24 cellular contexts compared by ENCODE assay signal in the genomic region with DNA sequence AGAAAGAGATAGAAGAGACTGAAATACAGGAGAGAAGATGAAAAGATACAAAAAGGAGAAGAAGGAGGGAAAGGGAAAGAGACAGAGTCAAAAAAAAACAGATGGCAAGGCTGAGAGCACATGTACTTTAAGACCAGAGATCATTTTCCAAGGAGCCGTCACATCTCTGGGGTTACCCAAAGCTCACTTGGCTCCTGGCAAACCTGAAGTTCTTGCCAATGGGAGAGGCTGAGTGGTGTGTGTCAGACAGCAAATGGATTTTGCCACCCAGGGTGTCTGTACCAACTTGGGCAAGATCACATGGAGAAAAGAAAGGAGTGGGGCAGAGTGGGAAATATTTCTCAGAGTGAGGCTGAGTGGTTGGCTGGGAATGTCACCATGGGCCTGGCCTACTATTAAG.
"Had no signal": no experiment of that assay in that cellular context is flagged by ENCODE, and none has a peak within 500 bp of the region (broad histone marks: within the 10 kb centered on the region; RNA-seq: fewer than 3 reads in every experiment).

No MANE protein-coding gene starts in this region.

- H3K4me1 ChIP-seq: breast epithelium had no signal

- H3K27ac ChIP-seq: breast epithelium had no signal

- H3K4me3 ChIP-seq: breast epithelium had no signal

- DNase-seq: activated B cell treated with CpG ODN at 0.5 μM for 24 hours; activated CD4-positive, alpha-beta T cell treated with anti-CD3 and anti-CD28 coated beads for 1 hour; activated CD4-positive, alpha-beta T cell treated with anti-CD3 and anti-CD28 coated beads, Interleukin-2, amount 10 ng/mL, durations not matched to agents 24 days and 14 days; activated CD4-positive, alpha-beta T cell treated with anti-CD3 and anti-CD28 coated beads, Interleukin-2, amount 50 U/mL, for 48 hours; activated CD8-positive, alpha-beta memory T cell treated with anti-CD3 and anti-CD28 coated beads, Interleukin-2, amount 10 ng/mL, durations not matched to agents 7 days and 5 days; activated effector memory CD4-positive, alpha-beta T cell treated with Interleukin-2 at 50 U/mL for 16 hours; activated naive CD4-positive, alpha-beta T cell; activated T-cell treated with anti-CD3 and anti-CD28 coated beads, Interleukin-2, amount 50 U/mL, for 24 hours; aorta; caudate nucleus; Kasumi-1; KBM-7; NCI-H1092 treated with DMSO at 0.1 percent for 48 hours; NCI-H1417 treated with DMSO at 0.1 percent for 48 hours; NCI-H1694; NCI-H2081; NCI-H526 treated with DMSO at 0.1 percent for 48 hours; NCI-H82; SIG-M5; T-helper 17 cell; T-helper 9 cell had no signal

- H3K27me3 Mint-ChIP-seq: activated B cell treated with CpG ODN at 0.5 μM for 24 hours; activated naive CD4-positive, alpha-beta T cell treated with anti-CD3 and anti-CD28 coated beads, Interleukin-2, amount 50 U/mL, for 24 hours; T-helper 17 cell had no signal

- H3K27ac Mint-ChIP-seq: activated B cell treated with CpG ODN at 0.5 μM for 24 hours; activated CD4-positive, alpha-beta T cell treated with anti-CD3 and anti-CD28 coated beads, Interleukin-2, amount 10 ng/mL, durations not matched to agents 24 days and 14 days; activated CD8-positive, alpha-beta memory T cell treated with anti-CD3 and anti-CD28 coated beads, Interleukin-2, amount 10 ng/mL, durations not matched to agents 7 days and 5 days; activated naive CD4-positive, alpha-beta T cell treated with anti-CD3 and anti-CD28 coated beads, Interleukin-2, amount 50 U/mL, for 24 hours; activated T-cell treated with anti-CD3 and anti-CD28 coated beads, Interleukin-2, amount 50 U/mL, for 24 hours; activated T-helper 1 cell treated with anti-CD3 and anti-CD28 coated beads, Interleukin-12 subunit alpha, Interleukin-12 subunit beta, Interleukin-2, Interleukin-4 antibody, amounts not matched to agents 30 ng/mL and 10 ng/mL and 1 ng/mL, durations not matched to agents 14 hours and 24 hours and 36 hours; T-helper 17 cell had no signal

- H3K36me3 Mint-ChIP-seq: activated CD8-positive, alpha-beta memory T cell treated with anti-CD3 and anti-CD28 coated beads, Interleukin-2, amount 10 ng/mL, durations not matched to agents 7 days and 5 days; activated naive CD4-positive, alpha-beta T cell treated with anti-CD3 and anti-CD28 coated beads, Interleukin-2, amount 50 U/mL, for 24 hours had no signal

- H3K27me3 ChIP-seq: breast epithelium had no signal

- H3K9me3 Mint-ChIP-seq: activated B cell treated with CpG ODN at 0.5 μM for 24 hours; activated CD4-positive, alpha-beta T cell treated with anti-CD3 and anti-CD28 coated beads, Interleukin-2, amount 10 ng/mL, durations not matched to agents 24 days and 14 days; activated naive CD4-positive, alpha-beta T cell treated with anti-CD3 and anti-CD28 coated beads, Interleukin-2, amount 50 U/mL, for 24 hours; activated T-cell treated with anti-CD3 and anti-CD28 coated beads, Interleukin-2, amount 50 U/mL, for 24 hours; activated T-helper 1 cell treated with anti-CD3 and anti-CD28 coated beads, Interleukin-12 subunit alpha, Interleukin-12 subunit beta, Interleukin-2, Interleukin-4 antibody, amounts not matched to agents 30 ng/mL and 10 ng/mL and 1 ng/mL, durations not matched to agents 14 hours and 24 hours and 36 hours had no signal

- H3K9me3 ChIP-seq: breast epithelium had no signal

- H3K4me3 Mint-ChIP-seq: activated B cell treated with CpG ODN at 0.5 μM for 24 hours; activated CD4-positive, alpha-beta T cell treated with anti-CD3 and anti-CD28 coated beads, Interleukin-2, amount 10 ng/mL, durations not matched to agents 24 days and 14 days; activated CD8-positive, alpha-beta memory T cell treated with anti-CD3 and anti-CD28 coated beads, Interleukin-2, amount 10 ng/mL, durations not matched to agents 7 days and 5 days; activated naive CD4-positive, alpha-beta T cell treated with anti-CD3 and anti-CD28 coated beads, Interleukin-2, amount 50 U/mL, for 24 hours; activated T-cell treated with anti-CD3 and anti-CD28 coated beads, Interleukin-2, amount 50 U/mL, for 24 hours; activated T-helper 1 cell treated with anti-CD3 and anti-CD28 coated beads, Interleukin-12 subunit alpha, Interleukin-12 subunit beta, Interleukin-2, Interleukin-4 antibody, amounts not matched to agents 30 ng/mL and 10 ng/mL and 1 ng/mL, durations not matched to agents 14 hours and 24 hours and 36 hours; T-helper 17 cell had no signal

- H3K36me3 ChIP-seq: breast epithelium had no signal

- H3K4me1 Mint-ChIP-seq: activated B cell treated with CpG ODN at 0.5 μM for 24 hours; activated CD8-positive, alpha-beta memory T cell treated with anti-CD3 and anti-CD28 coated beads, Interleukin-2, amount 10 ng/mL, durations not matched to agents 7 days and 5 days; activated naive CD4-positive, alpha-beta T cell treated with anti-CD3 and anti-CD28 coated beads, Interleukin-2, amount 50 U/mL, for 24 hours; T-helper 17 cell had no signal
